ENCODE assay signal across 1 cellular context in the genomic region with DNA sequence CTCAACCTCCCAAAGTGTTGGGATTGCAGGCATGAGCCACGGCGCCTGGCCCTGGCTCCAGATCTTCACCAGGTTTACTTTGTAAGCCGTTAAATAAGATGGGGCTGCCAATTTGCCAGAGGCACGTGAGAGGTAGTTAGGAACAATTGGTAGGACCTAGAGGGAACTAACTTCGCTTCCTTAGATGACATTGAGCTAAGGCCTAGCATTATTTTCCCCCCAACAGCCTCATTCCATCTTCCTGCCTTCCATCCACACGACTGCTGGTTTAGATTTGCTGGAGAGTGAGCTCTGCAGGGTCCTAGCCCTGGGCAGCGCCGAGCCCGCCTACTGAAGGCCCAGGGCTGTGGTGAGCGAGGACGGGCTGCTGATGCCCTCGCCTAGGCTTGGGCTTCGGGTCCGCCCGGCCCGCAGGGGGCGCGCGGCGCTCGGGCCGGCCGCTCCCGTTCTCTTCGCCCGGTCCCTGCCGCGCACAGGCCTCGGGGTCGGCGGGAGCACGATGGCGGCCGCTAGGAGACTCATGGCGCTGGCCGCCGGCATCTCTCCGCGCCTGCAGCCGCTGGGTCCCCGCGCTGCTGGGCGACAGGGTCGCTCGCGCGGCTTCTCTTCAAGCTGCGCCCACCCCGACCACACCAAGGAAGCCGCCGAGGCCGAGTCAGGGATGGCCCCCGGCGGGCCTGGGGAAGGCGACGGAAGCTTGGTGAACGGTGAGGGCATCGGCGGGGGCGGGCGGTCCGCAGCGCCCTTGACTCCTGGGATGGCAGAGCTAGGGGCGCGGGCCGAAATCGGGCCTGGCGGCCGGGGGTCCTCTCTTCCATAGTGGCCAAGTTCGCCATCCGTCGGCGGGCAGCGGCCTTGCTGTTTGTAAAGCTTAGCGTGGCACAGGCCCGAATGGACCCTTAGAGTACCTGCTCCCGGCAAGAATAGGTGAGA.
TF ChIP-seq lines count a peak whose summit lies in the region.

No MANE protein-coding gene starts in this region.

TF ChIP-seq in K562, 482 proteins besides CTCF, POLR2A, EP300 and RAD21 (continued from another document and continues in another):
- TF ChIP-seq, protein P1, sequence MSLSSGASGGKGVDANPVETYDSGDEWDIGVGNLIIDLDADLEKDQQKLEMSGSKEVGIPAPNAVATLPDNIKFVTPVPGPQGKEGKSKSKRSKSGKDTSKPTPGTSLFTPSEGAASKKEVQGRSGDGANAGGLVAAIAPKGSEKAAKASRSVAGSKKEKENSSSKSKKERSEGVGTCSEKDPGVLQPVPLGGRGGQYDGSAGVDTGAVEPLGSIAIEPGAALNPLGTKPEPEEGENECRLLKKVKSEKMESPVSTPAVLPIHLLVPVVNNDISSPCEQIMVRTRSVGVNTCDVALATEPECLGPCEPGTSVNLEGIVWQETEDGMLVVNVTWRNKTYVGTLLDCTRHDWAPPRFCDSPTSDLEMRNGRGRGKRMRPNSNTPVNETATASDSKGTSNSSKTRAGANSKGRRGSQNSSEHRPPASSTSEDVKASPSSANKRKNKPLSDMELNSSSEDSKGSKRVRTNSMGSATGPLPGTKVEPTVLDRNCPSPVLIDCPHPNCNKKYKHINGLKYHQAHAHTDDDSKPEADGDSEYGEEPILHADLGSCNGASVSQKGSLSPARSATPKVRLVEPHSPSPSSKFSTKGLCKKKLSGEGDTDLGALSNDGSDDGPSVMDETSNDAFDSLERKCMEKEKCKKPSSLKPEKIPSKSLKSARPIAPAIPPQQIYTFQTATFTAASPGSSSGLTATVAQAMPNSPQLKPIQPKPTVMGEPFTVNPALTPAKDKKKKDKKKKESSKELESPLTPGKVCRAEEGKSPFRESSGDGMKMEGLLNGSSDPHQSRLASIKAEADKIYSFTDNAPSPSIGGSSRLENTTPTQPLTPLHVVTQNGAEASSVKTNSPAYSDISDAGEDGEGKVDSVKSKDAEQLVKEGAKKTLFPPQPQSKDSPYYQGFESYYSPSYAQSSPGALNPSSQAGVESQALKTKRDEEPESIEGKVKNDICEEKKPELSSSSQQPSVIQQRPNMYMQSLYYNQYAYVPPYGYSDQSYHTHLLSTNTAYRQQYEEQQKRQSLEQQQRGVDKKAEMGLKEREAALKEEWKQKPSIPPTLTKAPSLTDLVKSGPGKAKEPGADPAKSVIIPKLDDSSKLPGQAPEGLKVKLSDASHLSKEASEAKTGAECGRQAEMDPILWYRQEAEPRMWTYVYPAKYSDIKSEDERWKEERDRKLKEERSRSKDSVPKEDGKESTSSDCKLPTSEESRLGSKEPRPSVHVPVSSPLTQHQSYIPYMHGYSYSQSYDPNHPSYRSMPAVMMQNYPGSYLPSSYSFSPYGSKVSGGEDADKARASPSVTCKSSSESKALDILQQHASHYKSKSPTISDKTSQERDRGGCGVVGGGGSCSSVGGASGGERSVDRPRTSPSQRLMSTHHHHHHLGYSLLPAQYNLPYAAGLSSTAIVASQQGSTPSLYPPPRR (CRISPR knock-in tag; IDR thresholded peaks at IDR 0.05; ENCODE audit: borderline replicate concordance), result peak; percentile 17; the same call in 1 of the 2 replicates
- no peak for TF ChIP-seq HSF4 (CRISPR knock-in tag; IDR thresholded peaks at IDR 0.05; ENCODE audit: borderline replicate concordance)
- TF ChIP-seq KDM5B (IDR thresholded peaks at IDR 0.05; ENCODE audit: insufficient replicate concordance, low read depth, low read length), result peak; percentile 92
- TF ChIP-seq, protein P2, sequence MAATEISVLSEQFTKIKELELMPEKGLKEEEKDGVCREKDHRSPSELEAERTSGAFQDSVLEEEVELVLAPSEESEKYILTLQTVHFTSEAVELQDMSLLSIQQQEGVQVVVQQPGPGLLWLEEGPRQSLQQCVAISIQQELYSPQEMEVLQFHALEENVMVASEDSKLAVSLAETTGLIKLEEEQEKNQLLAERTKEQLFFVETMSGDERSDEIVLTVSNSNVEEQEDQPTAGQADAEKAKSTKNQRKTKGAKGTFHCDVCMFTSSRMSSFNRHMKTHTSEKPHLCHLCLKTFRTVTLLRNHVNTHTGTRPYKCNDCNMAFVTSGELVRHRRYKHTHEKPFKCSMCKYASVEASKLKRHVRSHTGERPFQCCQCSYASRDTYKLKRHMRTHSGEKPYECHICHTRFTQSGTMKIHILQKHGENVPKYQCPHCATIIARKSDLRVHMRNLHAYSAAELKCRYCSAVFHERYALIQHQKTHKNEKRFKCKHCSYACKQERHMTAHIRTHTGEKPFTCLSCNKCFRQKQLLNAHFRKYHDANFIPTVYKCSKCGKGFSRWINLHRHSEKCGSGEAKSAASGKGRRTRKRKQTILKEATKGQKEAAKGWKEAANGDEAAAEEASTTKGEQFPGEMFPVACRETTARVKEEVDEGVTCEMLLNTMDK (IDR thresholded peaks at IDR 0.05; ENCODE audit: borderline replicate concordance, insufficient read depth, low read depth, low read length, poor library complexity, severe bottlenecking), result peak; percentile 100
- peak; percentile 83 for TF ChIP-seq GTF2F1 (IDR thresholded peaks at IDR 0.05; ENCODE audit: low read depth, low read length)
- TF ChIP-seq, protein P3, sequence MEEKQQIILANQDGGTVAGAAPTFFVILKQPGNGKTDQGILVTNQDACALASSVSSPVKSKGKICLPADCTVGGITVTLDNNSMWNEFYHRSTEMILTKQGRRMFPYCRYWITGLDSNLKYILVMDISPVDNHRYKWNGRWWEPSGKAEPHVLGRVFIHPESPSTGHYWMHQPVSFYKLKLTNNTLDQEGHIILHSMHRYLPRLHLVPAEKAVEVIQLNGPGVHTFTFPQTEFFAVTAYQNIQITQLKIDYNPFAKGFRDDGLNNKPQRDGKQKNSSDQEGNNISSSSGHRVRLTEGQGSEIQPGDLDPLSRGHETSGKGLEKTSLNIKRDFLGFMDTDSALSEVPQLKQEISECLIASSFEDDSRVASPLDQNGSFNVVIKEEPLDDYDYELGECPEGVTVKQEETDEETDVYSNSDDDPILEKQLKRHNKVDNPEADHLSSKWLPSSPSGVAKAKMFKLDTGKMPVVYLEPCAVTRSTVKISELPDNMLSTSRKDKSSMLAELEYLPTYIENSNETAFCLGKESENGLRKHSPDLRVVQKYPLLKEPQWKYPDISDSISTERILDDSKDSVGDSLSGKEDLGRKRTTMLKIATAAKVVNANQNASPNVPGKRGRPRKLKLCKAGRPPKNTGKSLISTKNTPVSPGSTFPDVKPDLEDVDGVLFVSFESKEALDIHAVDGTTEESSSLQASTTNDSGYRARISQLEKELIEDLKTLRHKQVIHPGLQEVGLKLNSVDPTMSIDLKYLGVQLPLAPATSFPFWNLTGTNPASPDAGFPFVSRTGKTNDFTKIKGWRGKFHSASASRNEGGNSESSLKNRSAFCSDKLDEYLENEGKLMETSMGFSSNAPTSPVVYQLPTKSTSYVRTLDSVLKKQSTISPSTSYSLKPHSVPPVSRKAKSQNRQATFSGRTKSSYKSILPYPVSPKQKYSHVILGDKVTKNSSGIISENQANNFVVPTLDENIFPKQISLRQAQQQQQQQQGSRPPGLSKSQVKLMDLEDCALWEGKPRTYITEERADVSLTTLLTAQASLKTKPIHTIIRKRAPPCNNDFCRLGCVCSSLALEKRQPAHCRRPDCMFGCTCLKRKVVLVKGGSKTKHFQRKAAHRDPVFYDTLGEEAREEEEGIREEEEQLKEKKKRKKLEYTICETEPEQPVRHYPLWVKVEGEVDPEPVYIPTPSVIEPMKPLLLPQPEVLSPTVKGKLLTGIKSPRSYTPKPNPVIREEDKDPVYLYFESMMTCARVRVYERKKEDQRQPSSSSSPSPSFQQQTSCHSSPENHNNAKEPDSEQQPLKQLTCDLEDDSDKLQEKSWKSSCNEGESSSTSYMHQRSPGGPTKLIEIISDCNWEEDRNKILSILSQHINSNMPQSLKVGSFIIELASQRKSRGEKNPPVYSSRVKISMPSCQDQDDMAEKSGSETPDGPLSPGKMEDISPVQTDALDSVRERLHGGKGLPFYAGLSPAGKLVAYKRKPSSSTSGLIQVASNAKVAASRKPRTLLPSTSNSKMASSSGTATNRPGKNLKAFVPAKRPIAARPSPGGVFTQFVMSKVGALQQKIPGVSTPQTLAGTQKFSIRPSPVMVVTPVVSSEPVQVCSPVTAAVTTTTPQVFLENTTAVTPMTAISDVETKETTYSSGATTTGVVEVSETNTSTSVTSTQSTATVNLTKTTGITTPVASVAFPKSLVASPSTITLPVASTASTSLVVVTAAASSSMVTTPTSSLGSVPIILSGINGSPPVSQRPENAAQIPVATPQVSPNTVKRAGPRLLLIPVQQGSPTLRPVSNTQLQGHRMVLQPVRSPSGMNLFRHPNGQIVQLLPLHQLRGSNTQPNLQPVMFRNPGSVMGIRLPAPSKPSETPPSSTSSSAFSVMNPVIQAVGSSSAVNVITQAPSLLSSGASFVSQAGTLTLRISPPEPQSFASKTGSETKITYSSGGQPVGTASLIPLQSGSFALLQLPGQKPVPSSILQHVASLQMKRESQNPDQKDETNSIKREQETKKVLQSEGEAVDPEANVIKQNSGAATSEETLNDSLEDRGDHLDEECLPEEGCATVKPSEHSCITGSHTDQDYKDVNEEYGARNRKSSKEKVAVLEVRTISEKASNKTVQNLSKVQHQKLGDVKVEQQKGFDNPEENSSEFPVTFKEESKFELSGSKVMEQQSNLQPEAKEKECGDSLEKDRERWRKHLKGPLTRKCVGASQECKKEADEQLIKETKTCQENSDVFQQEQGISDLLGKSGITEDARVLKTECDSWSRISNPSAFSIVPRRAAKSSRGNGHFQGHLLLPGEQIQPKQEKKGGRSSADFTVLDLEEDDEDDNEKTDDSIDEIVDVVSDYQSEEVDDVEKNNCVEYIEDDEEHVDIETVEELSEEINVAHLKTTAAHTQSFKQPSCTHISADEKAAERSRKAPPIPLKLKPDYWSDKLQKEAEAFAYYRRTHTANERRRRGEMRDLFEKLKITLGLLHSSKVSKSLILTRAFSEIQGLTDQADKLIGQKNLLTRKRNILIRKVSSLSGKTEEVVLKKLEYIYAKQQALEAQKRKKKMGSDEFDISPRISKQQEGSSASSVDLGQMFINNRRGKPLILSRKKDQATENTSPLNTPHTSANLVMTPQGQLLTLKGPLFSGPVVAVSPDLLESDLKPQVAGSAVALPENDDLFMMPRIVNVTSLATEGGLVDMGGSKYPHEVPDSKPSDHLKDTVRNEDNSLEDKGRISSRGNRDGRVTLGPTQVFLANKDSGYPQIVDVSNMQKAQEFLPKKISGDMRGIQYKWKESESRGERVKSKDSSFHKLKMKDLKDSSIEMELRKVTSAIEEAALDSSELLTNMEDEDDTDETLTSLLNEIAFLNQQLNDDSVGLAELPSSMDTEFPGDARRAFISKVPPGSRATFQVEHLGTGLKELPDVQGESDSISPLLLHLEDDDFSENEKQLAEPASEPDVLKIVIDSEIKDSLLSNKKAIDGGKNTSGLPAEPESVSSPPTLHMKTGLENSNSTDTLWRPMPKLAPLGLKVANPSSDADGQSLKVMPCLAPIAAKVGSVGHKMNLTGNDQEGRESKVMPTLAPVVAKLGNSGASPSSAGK (IDR thresholded peaks at IDR 0.05), result no peak; the same call in 1 of the 2 replicates
- TF ChIP-seq USF1 (CRISPR knock-in tag; IDR thresholded peaks at IDR 0.05), result no peak
- peak; percentile 92 for TF ChIP-seq SP2 (IDR thresholded peaks at IDR 0.05; ENCODE audit: extremely low read depth, low read depth, low read length, poor library complexity, severe bottlenecking)
- peak; percentile 61 for TF ChIP-seq RBM25 (IDR thresholded peaks at IDR 0.05; ENCODE audit: low read depth, low read length, severe bottlenecking)
- no peak for TF ChIP-seq MED1 (CRISPR knock-in tag; IDR thresholded peaks at IDR 0.05; ENCODE audit: borderline replicate concordance)
- TF ChIP-seq POLR3A (IDR thresholded peaks at IDR 0.05; ENCODE audit: borderline replicate concordance, extremely low read depth, insufficient read depth, insufficient read length), result no peak
- peak; percentile 52 for TF ChIP-seq MYNN (IDR thresholded peaks at IDR 0.05)
- no peak for TF ChIP-seq MYNN (CRISPR knock-in tag; IDR thresholded peaks at IDR 0.05)
- TF ChIP-seq CREB5 (CRISPR knock-in tag; IDR thresholded peaks at IDR 0.05), result no peak
- TF ChIP-seq EHMT2 (IDR thresholded peaks at IDR 0.05), result no peak
- TF ChIP-seq, protein P4, sequence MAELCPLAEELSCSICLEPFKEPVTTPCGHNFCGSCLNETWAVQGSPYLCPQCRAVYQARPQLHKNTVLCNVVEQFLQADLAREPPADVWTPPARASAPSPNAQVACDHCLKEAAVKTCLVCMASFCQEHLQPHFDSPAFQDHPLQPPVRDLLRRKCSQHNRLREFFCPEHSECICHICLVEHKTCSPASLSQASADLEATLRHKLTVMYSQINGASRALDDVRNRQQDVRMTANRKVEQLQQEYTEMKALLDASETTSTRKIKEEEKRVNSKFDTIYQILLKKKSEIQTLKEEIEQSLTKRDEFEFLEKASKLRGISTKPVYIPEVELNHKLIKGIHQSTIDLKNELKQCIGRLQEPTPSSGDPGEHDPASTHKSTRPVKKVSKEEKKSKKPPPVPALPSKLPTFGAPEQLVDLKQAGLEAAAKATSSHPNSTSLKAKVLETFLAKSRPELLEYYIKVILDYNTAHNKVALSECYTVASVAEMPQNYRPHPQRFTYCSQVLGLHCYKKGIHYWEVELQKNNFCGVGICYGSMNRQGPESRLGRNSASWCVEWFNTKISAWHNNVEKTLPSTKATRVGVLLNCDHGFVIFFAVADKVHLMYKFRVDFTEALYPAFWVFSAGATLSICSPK (IDR thresholded peaks at IDR 0.05; ENCODE audit: borderline replicate concordance), result no peak
- peak; percentile 92 for TF ChIP-seq CXXC5 (CRISPR knock-in tag; IDR thresholded peaks at IDR 0.05)
- TF ChIP-seq NR2C1 (IDR thresholded peaks at IDR 0.05), result no peak
- TF ChIP-seq NR2C1 (tag; IDR thresholded peaks at IDR 0.05), result peak; percentile 66
- TF ChIP-seq SRSF1 (IDR thresholded peaks at IDR 0.05; ENCODE audit: low read depth, low read length), result 0 out of 2 replicates have a peak, but pooled peaks have one; percentile 62
- TF ChIP-seq HMGXB4 (CRISPR knock-in tag; IDR thresholded peaks at IDR 0.05), result peak; percentile 99
- no peak for TF ChIP-seq NFXL1 (CRISPR knock-in tag; IDR thresholded peaks at IDR 0.05)
- peak; percentile 73 for TF ChIP-seq GTF2A2 (tag; IDR thresholded peaks at IDR 0.05)
